Comparison of ENCODE assay signal across 8 cellular contexts in genomic region chr19:13082192-13083007, GRCh38. TPM values are rescaled to one million over a fixed set of nuclear protein-coding genes. Genes with fewer than 3 reads are reported as not detected.
DNase-seq lines count a peak whose midpoint lies in the region; ATAC-seq, FAIRE-seq and TF ChIP-seq lines count a peak whose summit lies in the region.

No MANE protein-coding gene starts in this region.

- H3K4me3 ChIP-seq in endothelial cell of umbilical vein (replicated peaks in 1 of 3; ENCODE audit: insufficient read depth in 1 of 3, low read depth in 1 of 3, low read length in 3 of 3) (no peak overlapping the region), osteoblast (ENCODE audit: insufficient read depth, low read length) (no peak overlapping the region)

- H4K20me1 ChIP-seq in endothelial cell of umbilical vein (replicated peaks; ENCODE audit: control insufficient read depth, extremely low read depth, insufficient read depth, low read length) (no peaks in the 10 kb centered on the region), osteoblast (ENCODE audit: insufficient read depth, low read length) (peaks cover 14% of the 10 kb centered on the region)

- intact Hi-C loops in endothelial cell of umbilical vein (cut with micrococcal nuclease) = loop anchor here (1.0 kb wide), 1 partner anchor 104 kb away; no protein-coding TSS in a partner anchor

- no peak for FAIRE-seq in endothelial cell of umbilical vein (lab: Jason Lieb, UNC)

- TF ChIP-seq CTCF in endothelial cell of umbilical vein (IDR thresholded peaks at IDR 0.05; ENCODE audit: extremely low read depth in 1 of 2, insufficient read depth in 1 of 2, low read depth in 1 of 2, low read length in 2 of 2) = peak; percentile 39 to 60
- TF ChIP-seq CTCF in osteoblast (IDR thresholded peaks at IDR 0.05; ENCODE audit: extremely low read depth, low read depth, low read length) = peak; percentile 58

- H3K9me3 ChIP-seq in endothelial cell of umbilical vein (replicated peaks; ENCODE audit: control insufficient read depth, insufficient read depth, low read length) (no peaks in the 10 kb centered on the region), osteoblast (ENCODE audit: low read depth, low read length) (no peaks in the 10 kb centered on the region)

- peaks cover 0 to 2% (median 1%) of the 10 kb centered on the region in 3 donors for H3K36me3 Mint-ChIP-seq in naive thymus-derived CD8-positive, alpha-beta T cell

- no peak overlapping the region for H3K4me3 Mint-ChIP-seq in naive thymus-derived CD8-positive, alpha-beta T cell

- H3K4me2 ChIP-seq in endothelial cell of umbilical vein (ENCODE audit: insufficient read depth, low read length) = no peak overlapping the region
- H3K4me2 ChIP-seq in osteoblast (ENCODE audit: insufficient read depth, low read length) = no peak overlapping the region

- H3K36me3 ChIP-seq in endothelial cell of umbilical vein (ENCODE audit: control insufficient read depth in 2 of 2, extremely low read depth in 1 of 2, insufficient read depth in 2 of 2, low read length in 2 of 2) (peaks cover 0 to 2% of the 10 kb centered on the region in 2 experiments), osteoblast (ENCODE audit: insufficient read depth, low read length) (peaks cover 77% of the 10 kb centered on the region)

- H3K9me1 ChIP-seq in endothelial cell of umbilical vein (replicated peaks; ENCODE audit: control insufficient read depth, extremely low read depth, insufficient read depth, low read length) = no peaks in the 10 kb centered on the region

- dilution Hi-C loops in endothelial cell of umbilical vein (cut with MboI; ENCODE audit: extremely low pct_ligation_motif_present, low sequenced_read_pairs) = no loop called here

- BruUV-seq in endothelial cell of umbilical vein (replicated peaks; lab: Mats Ljungman, UMichigan) = no TSS peak

- no peaks in the 10 kb centered on the region for H3K9me3 Mint-ChIP-seq in naive thymus-derived CD8-positive, alpha-beta T cell

- no peaks in the 10 kb centered on the region for H3K27me3 ChIP-seq in endothelial cell of umbilical vein (ENCODE audit: control insufficient read depth in 2 of 2, insufficient read depth in 2 of 2, low read length in 2 of 2)
- no peaks in the 10 kb centered on the region for H3K27me3 ChIP-seq in osteoblast (ENCODE audit: insufficient read depth, low read length)

- H3K9ac ChIP-seq in endothelial cell of umbilical vein (replicated peaks; ENCODE audit: extremely low read depth, insufficient read depth, low read length) = no peak overlapping the region

- DNase-seq in DMS79 treated with DMSO at 0.1 percent for 48 hours (lab: John Stamatoyannopoulos, UW) = peak; percentile 91
- peak; percentile 90 for DNase-seq in NCI-H2171 treated with DMSO at 0.1 percent for 48 hours (lab: John Stamatoyannopoulos, UW)
- peak; percentile 57 for DNase-seq in endothelial cell of umbilical vein (ENCODE audit: low read depth, low spot score)
- DNase-seq in osteoblast (ENCODE audit: insufficient read length, low spot score, missing footprints) = peak; percentile 97
- DNase-seq in naive thymus-derived CD8-positive, alpha-beta T cell = no peak
- no peak for DNase-seq in stimulated activated CD4-positive, alpha-beta T cell treated with anti-CD3 and anti-CD28 coated beads, Interleukin-2, amount 100 ng/mL, for 24 hours
- no peak for DNase-seq in NCI-H226

- POLR2A ChIA-PET in endothelial cell of umbilical vein (lab: Charles Lee) = no interaction called here
- POLR2A ChIA-PET in naive thymus-derived CD8-positive, alpha-beta T cell (lab: Charles Lee) = interaction anchor here (0.5 kb wide), 1 partner anchor 109 kb away, joined by 5 read pairs; no protein-coding TSS in a partner anchor

- no peak for ATAC-seq in naive thymus-derived CD8-positive, alpha-beta T cell
- ATAC-seq in GM18873 (IDR thresholded peaks at IDR 0.05; ENCODE audit: low FRiP score, unreplicated experiment) = no peak

- CTCF ChIA-PET in endothelial cell of umbilical vein (lab: Charles Lee) = interaction anchor here (0.7 to 7.2 kb wide), 8 partner anchors 12 to 105 kb away, joined by 3 to 76 read pairs (median 8); no protein-coding TSS in a partner anchor

- H3K27me3 Mint-ChIP-seq in naive thymus-derived CD8-positive, alpha-beta T cell = no peaks in the 10 kb centered on the region

- H3K27ac Mint-ChIP-seq in naive thymus-derived CD8-positive, alpha-beta T cell = peak overlapping the region in 1 of 10 donors; percentile 53

- no peak for TF ChIP-seq POLR2A in endothelial cell of umbilical vein (IDR thresholded peaks at IDR 0.05; ENCODE audit: low read depth, low read length)

- H3K27ac ChIP-seq in endothelial cell of umbilical vein (ENCODE audit: insufficient read depth, low read depth, low read length) (no peak overlapping the region), osteoblast (ENCODE audit: low read depth, low read length) (no peak overlapping the region)

- H3K4me1 ChIP-seq in endothelial cell of umbilical vein (ENCODE audit: control insufficient read depth, extremely low read depth, insufficient read depth, low read length) (peaks cover 4% of the 10 kb centered on the region), osteoblast (ENCODE audit: insufficient read depth, low read length) (no peaks in the 10 kb centered on the region)

- peaks cover 0 to 11% (median 6%) of the 10 kb centered on the region in 4 donors for H3K4me1 Mint-ChIP-seq in naive thymus-derived CD8-positive, alpha-beta T cell

- H2AFZ ChIP-seq in endothelial cell of umbilical vein (ENCODE audit: low read depth, low read length) (no peak overlapping the region), osteoblast (ENCODE audit: low read length) (no peak overlapping the region)

- H3K79me2 ChIP-seq in endothelial cell of umbilical vein (ENCODE audit: control insufficient read depth, insufficient read depth, low read length) (no peaks in the 10 kb centered on the region), osteoblast (ENCODE audit: insufficient read depth, low read length) (peaks cover 8% of the 10 kb centered on the region)

TF ChIP-seq in endothelial cell of umbilical vein, 7 proteins besides CTCF, POLR2A, EP300 and RAD21:
- TF ChIP-seq MAX (IDR thresholded peaks at IDR 0.05; ENCODE audit: insufficient read depth, insufficient read length) = no peak
- no peak for TF ChIP-seq FOS (IDR thresholded peaks at IDR 0.05; ENCODE audit: borderline replicate concordance, insufficient read depth, low read length)
- no peak for TF ChIP-seq EZH2 (IDR thresholded peaks at IDR 0.05; ENCODE audit: borderline replicate concordance, low read depth, low read length, severe bottlenecking)
- TF ChIP-seq GATA2 (IDR thresholded peaks at IDR 0.05; ENCODE audit: insufficient read depth, insufficient read length, low read depth, low read length) = no peak
- no peak for TF ChIP-seq POLR2AphosphoS5 (IDR thresholded peaks at IDR 0.05; ENCODE audit: insufficient read depth, low read depth, low read length)
- no peak for TF ChIP-seq MYC (IDR thresholded peaks at IDR 0.05; ENCODE audit: low read depth, low read length)
- no peak for TF ChIP-seq JUN (IDR thresholded peaks at IDR 0.05; ENCODE audit: borderline replicate concordance, insufficient read depth, insufficient read length, low read depth)

RNA-seq across cellular contexts. Expression of gene LYL1, which starts 20.3 kb away (rescaled TPM):
- total RNA-seq in endothelial cell of umbilical vein = 74.4 and 91.5 TPM in 2 replicates
- polyA plus RNA-seq in endothelial cell of umbilical vein = 87.3 and 141 TPM in 2 replicates
- polyA plus RNA-seq in endothelial cell of umbilical vein (2011; cell fraction: cytosol; rRNA removed) = 40.8 and 60.9 TPM in 2 replicates
- 42.5 and 44.4 TPM in 2 replicates for polyA plus RNA-seq in endothelial cell of umbilical vein (2011; cell fraction: nucleus; rRNA removed)
- polyA plus RNA-seq in endothelial cell of umbilical vein (2012) = 47.3 and 75.1 TPM in 2 replicates
- polyA minus RNA-seq in endothelial cell of umbilical vein = 16.2 and 18.2 TPM in 2 replicates
- not detected for polyA minus RNA-seq in endothelial cell of umbilical vein (2011; cell fraction: cytosol; rRNA and poly(A)+ RNA removed)
- polyA minus RNA-seq in endothelial cell of umbilical vein (2011; cell fraction: nucleus; rRNA and poly(A)+ RNA removed) = 9.0 and 18.8 TPM in 2 replicates
- 0.29 and 0.36 TPM in 2 replicates for total RNA-seq in osteoblast
- total RNA-seq in naive thymus-derived CD8-positive, alpha-beta T cell = 1 to 10 TPM; 6.6 to 7.9 TPM
- 1 to 10 TPM in 2 of 3 donors, under 1 TPM in 1; 0.37 to 2.6 (median 1.3) TPM for polyA plus RNA-seq in naive thymus-derived CD8-positive, alpha-beta T cell

RNA-seq across cellular contexts. Expression of gene TRMT1, which starts 34.1 kb away (rescaled TPM):
- total RNA-seq in endothelial cell of umbilical vein = 42.2 and 53.0 TPM in 2 replicates
- polyA plus RNA-seq in endothelial cell of umbilical vein = 46.3 and 60.5 TPM in 2 replicates
- 25.5 and 32.2 TPM in 2 replicates for polyA plus RNA-seq in endothelial cell of umbilical vein (2011; cell fraction: cytosol; rRNA removed)
- polyA plus RNA-seq in endothelial cell of umbilical vein (2011; cell fraction: nucleus; rRNA removed) = 235 and 243 TPM in 2 replicates
- 39.6 and 42.8 TPM in 2 replicates for polyA plus RNA-seq in endothelial cell of umbilical vein (2012)
- 26.5 and 37.9 TPM in 2 replicates for polyA minus RNA-seq in endothelial cell of umbilical vein
- polyA minus RNA-seq in endothelial cell of umbilical vein (2011; cell fraction: cytosol; rRNA and poly(A)+ RNA removed) = 37.0 TPM
- 27.6 and 47.5 TPM in 2 replicates for polyA minus RNA-seq in endothelial cell of umbilical vein (2011; cell fraction: nucleus; rRNA and poly(A)+ RNA removed)
- total RNA-seq in osteoblast = 18.6 and 29.7 TPM in 2 replicates
- total RNA-seq in naive thymus-derived CD8-positive, alpha-beta T cell = 100 to 1,000 TPM; 100 to 103 TPM
- 10 to 100 TPM; 26.1 to 35.1 (median 27.2) TPM for polyA plus RNA-seq in naive thymus-derived CD8-positive, alpha-beta T cell

RNA-seq across cellular contexts. Expression of gene NACC1, which starts 35.7 kb away (rescaled TPM):
- total RNA-seq in endothelial cell of umbilical vein (95.4 and 97.6 TPM in 2 replicates), osteoblast (53.9 and 62.5 TPM in 2 replicates)
- polyA plus RNA-seq in endothelial cell of umbilical vein = 120 and 198 TPM in 2 replicates
- 80.0 and 100 TPM in 2 replicates for polyA plus RNA-seq in endothelial cell of umbilical vein (2011; cell fraction: cytosol; rRNA removed)
- polyA plus RNA-seq in endothelial cell of umbilical vein (2011; cell fraction: nucleus; rRNA removed) = 54.7 and 78.0 TPM in 2 replicates
- polyA plus RNA-seq in endothelial cell of umbilical vein (2012) = 38.9 and 59.8 TPM in 2 replicates
- polyA minus RNA-seq in endothelial cell of umbilical vein = 80.5 and 91.7 TPM in 2 replicates
- polyA minus RNA-seq in endothelial cell of umbilical vein (2011; cell fraction: cytosol; rRNA and poly(A)+ RNA removed) = 98.0 TPM
- polyA minus RNA-seq in endothelial cell of umbilical vein (2011; cell fraction: nucleus; rRNA and poly(A)+ RNA removed) = 19.5 and 40.5 TPM in 2 replicates
- 10 to 100 TPM; 24.5 to 25.7 TPM for total RNA-seq in naive thymus-derived CD8-positive, alpha-beta T cell
- 1 to 10 TPM; 1.4 to 3.4 (median 1.9) TPM for polyA plus RNA-seq in naive thymus-derived CD8-positive, alpha-beta T cell

Comparison
In these comparisons a context has a peak if more than half of its experiments do, and no peak if none do; other contexts are left out.
1. DNase-seq: peak in DMS79 treated with DMSO at 0.1 percent for 48 hours (single experiment), NCI-H2171 treated with DMSO at 0.1 percent for 48 hours (single experiment), endothelial cell of umbilical vein (single experiment) and osteoblast (single experiment); none in naive thymus-derived CD8-positive, alpha-beta T cell (0 of 10), stimulated activated CD4-positive, alpha-beta T cell treated with anti-CD3 and anti-CD28 coated beads, Interleukin-2, amount 100 ng/mL, for 24 hours (0 of 2) and NCI-H226 (single experiment).